13 cellular contexts compared by ENCODE assay signal in the genomic region with DNA sequence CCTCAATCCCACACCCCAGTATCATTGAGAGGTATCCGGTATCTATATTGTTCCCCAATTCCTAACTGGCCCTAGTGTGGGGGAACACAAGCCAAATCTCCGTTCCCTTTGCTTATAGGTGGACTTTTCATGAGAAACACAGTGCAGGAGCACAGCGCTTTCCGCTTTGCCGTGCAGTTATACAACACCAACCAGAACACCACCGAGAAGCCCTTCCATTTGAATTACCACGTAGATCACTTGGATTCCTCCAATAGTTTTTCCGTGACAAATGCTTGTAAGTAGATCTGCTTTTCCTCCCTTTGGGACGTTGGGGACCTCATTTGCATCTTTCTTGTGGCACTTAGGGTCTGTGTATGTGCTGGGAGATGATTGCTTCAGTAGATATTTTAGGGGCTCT. TPM values are rescaled to one million over a fixed set of nuclear protein-coding genes. Genes with fewer than 3 reads are reported as not detected.
A peak's percentile ranks its signal among the peaks of the same experiment; 100 is the strongest.
DNase-seq lines count a peak whose midpoint lies in the region; ATAC-seq and TF ChIP-seq lines count a peak whose summit lies in the region.
"Had no signal": no experiment of that assay in that cellular context is flagged by ENCODE, and none has a peak within 500 bp of the region (broad histone marks: within the 10 kb centered on the region; RNA-seq: fewer than 3 reads in every experiment).

No MANE protein-coding gene starts in this region.

- WGBS in aorta, 2 donors = 2 to 24% methylated on average over 9 of the region's 9 CpGs

- ATAC-seq in left cardiac atrium (no peak), aorta (ENCODE audit: low FRiP score) (no peak)
- ATAC-seq in naive thymus-derived CD4-positive, alpha-beta T cell = no peak

- CTCF ChIA-PET in naive thymus-derived CD4-positive, alpha-beta T cell (lab: Charles Lee) = no interaction called here
- CTCF ChIA-PET in CD4-positive, alpha-beta memory T cell (lab: Charles Lee; ENCODE audit: partially characterized antibody) = no interaction called here

- peaks cover 0 to 20% (median 8%) of the 10 kb centered on the region in 7 donors for H3K4me1 Mint-ChIP-seq in naive thymus-derived CD4-positive, alpha-beta T cell
- H3K4me1 Mint-ChIP-seq in CD4-positive, alpha-beta memory T cell = peaks cover 0 to 7% (median 1%) of the 10 kb centered on the region in 4 donors

- H3K27me3 Mint-ChIP-seq in naive thymus-derived CD4-positive, alpha-beta T cell = peaks cover 27 to 54% (median 44%) of the 10 kb centered on the region in 5 donors
- H3K27me3 Mint-ChIP-seq in CD4-positive, alpha-beta memory T cell = peaks cover 3 to 19% of the 10 kb centered on the region in 2 donors

- H3K27me3 ChIP-seq in left ventricle myocardium inferior (ENCODE audit: low read depth) (peaks cover 6% of the 10 kb centered on the region), dorsolateral prefrontal cortex (peaks cover 0 to 58% (median 11%) of the 10 kb centered on the region in 45 donors), aorta (ENCODE audit: control insufficient read depth in 1 of 2, insufficient read depth in 2 of 2, low read length in 1 of 2) (no peaks in the 10 kb centered on the region)
- H3K27me3 ChIP-seq in naive thymus-derived CD4-positive, alpha-beta T cell (ENCODE audit: control insufficient read depth in 2 of 2, insufficient read depth in 2 of 2, low read length in 2 of 2) = no peaks in the 10 kb centered on the region
- H3K27me3 ChIP-seq in CD4-positive, alpha-beta memory T cell (ENCODE audit: insufficient read depth, low read length) = no peaks in the 10 kb centered on the region

- peaks cover 0 to 3% (median 0%) of the 10 kb centered on the region in 11 donors for H3K9me3 Mint-ChIP-seq in naive thymus-derived CD4-positive, alpha-beta T cell
- H3K9me3 Mint-ChIP-seq in CD4-positive, alpha-beta memory T cell = peaks cover 0 to 4% (median 0%) of the 10 kb centered on the region in 8 donors

- TF ChIP-seq CTCF in left ventricle myocardium inferior (IDR thresholded peaks at IDR 0.05; ENCODE audit: borderline replicate concordance) = no peak
- TF ChIP-seq CTCF in dorsolateral prefrontal cortex (IDR thresholded peaks at IDR 0.05 in 54 of 56, conservative IDR thresholded peaks at IDR 0.05 in 2 of 56; ENCODE audit: low read depth in 1 of 56, partially characterized antibody in 56 of 56) = no peak

- POLR2A ChIA-PET in naive thymus-derived CD4-positive, alpha-beta T cell (lab: Charles Lee) = no interaction called here
- POLR2A ChIA-PET in CD4-positive, alpha-beta memory T cell (lab: Charles Lee; ENCODE audit: partially characterized antibody) = no interaction called here

- peak overlapping the region in 7 of 10 donors; percentile 10 to 55 (median 47) for H3K4me3 Mint-ChIP-seq in naive thymus-derived CD4-positive, alpha-beta T cell
- H3K4me3 Mint-ChIP-seq in CD4-positive, alpha-beta memory T cell = peak overlapping the region in 2 of 8 donors; percentile 2 to 38

- no peak overlapping the region for H3K27ac ChIP-seq in left ventricle myocardium inferior (replicated peaks)
- peak overlapping the region in 48 of 59 donors; percentile 19 to 83 (median 70) for H3K27ac ChIP-seq in dorsolateral prefrontal cortex
- no peak overlapping the region for H3K27ac ChIP-seq in naive thymus-derived CD4-positive, alpha-beta T cell (ENCODE audit: low read depth, low read length)
- H3K27ac ChIP-seq in aorta (ENCODE audit: low read depth in 1 of 2, low read length in 2 of 2) = no peak overlapping the region
- no peak overlapping the region for H3K27ac ChIP-seq in CD4-positive, alpha-beta memory T cell (ENCODE audit: low read depth, low read length)
- H3K27ac ChIP-seq: SK-N-MC had no signal

- no peak overlapping the region for H3K27ac Mint-ChIP-seq in naive thymus-derived CD4-positive, alpha-beta T cell
- no peak overlapping the region for H3K27ac Mint-ChIP-seq in CD4-positive, alpha-beta memory T cell

- no peaks in the 10 kb centered on the region for H3K36me3 Mint-ChIP-seq in naive thymus-derived CD4-positive, alpha-beta T cell
- no peaks in the 10 kb centered on the region for H3K36me3 Mint-ChIP-seq in CD4-positive, alpha-beta memory T cell

- H3K4me1 ChIP-seq in left ventricle myocardium inferior (no peaks in the 10 kb centered on the region), aorta (ENCODE audit: control insufficient read depth in 1 of 2, insufficient read depth in 2 of 2, low read length in 2 of 2) (no peaks in the 10 kb centered on the region)
- no peaks in the 10 kb centered on the region for H3K4me1 ChIP-seq in naive thymus-derived CD4-positive, alpha-beta T cell (ENCODE audit: control insufficient read depth in 2 of 2, insufficient read depth in 2 of 2, low read length in 2 of 2)
- H3K4me1 ChIP-seq in CD4-positive, alpha-beta memory T cell (ENCODE audit: insufficient read depth, low read length) = no peaks in the 10 kb centered on the region

- H3K9me3 ChIP-seq in left ventricle myocardium inferior (replicated peaks) (no peaks in the 10 kb centered on the region), aorta (ENCODE audit: control insufficient read depth, low read length) (no peaks in the 10 kb centered on the region)
- H3K9me3 ChIP-seq in naive thymus-derived CD4-positive, alpha-beta T cell (ENCODE audit: control insufficient read depth in 2 of 3, low read length in 3 of 3) = no peaks in the 10 kb centered on the region
- no peaks in the 10 kb centered on the region for H3K9me3 ChIP-seq in CD4-positive, alpha-beta memory T cell (ENCODE audit: control insufficient read depth in 1 of 2, low read length in 2 of 2)

- intact Hi-C loops in left ventricle myocardium inferior (cut with micrococcal nuclease) = no loop called here
- intact Hi-C loops in left cardiac atrium (cut with DNase I) = no loop called here
- intact Hi-C loops in dorsolateral prefrontal cortex (cut with DNase I) = loop anchor here (10.0 kb wide), 2 partner anchors 79 to 229 kb away; no protein-coding TSS in a partner anchor
- intact Hi-C loops in naive thymus-derived CD4-positive, alpha-beta T cell (cut with micrococcal nuclease) = no loop called here
- intact Hi-C loops in aorta (cut with DNase I) = no loop called here
- intact Hi-C loops in CD4-positive, alpha-beta memory T cell (cut with micrococcal nuclease) = no loop called here

- peak overlapping the region; percentile 60 for H3K4me3 ChIP-seq in left ventricle myocardium inferior
- peak overlapping the region; percentile 20 to 74 (median 58) for H3K4me3 ChIP-seq in dorsolateral prefrontal cortex
- no peak overlapping the region for H3K4me3 ChIP-seq in naive thymus-derived CD4-positive, alpha-beta T cell (ENCODE audit: low read length)
- peak overlapping the region; percentile 51 to 79 for H3K4me3 ChIP-seq in aorta (ENCODE audit: low read length in 2 of 2)
- H3K4me3 ChIP-seq in CD4-positive, alpha-beta memory T cell (ENCODE audit: low read length in 2 of 2) = no peak overlapping the region

- H3K36me3 ChIP-seq in left ventricle myocardium inferior (no peaks in the 10 kb centered on the region), aorta (ENCODE audit: control insufficient read depth in 1 of 2, insufficient read depth in 2 of 2, low read length in 1 of 2) (no peaks in the 10 kb centered on the region)
- no peaks in the 10 kb centered on the region for H3K36me3 ChIP-seq in naive thymus-derived CD4-positive, alpha-beta T cell (ENCODE audit: control insufficient read depth in 2 of 3, insufficient read depth in 3 of 3, low read length in 3 of 3)
- no peaks in the 10 kb centered on the region for H3K36me3 ChIP-seq in CD4-positive, alpha-beta memory T cell (ENCODE audit: insufficient read depth, low read length)

- no peak for DNase-seq in left ventricle myocardium inferior
- no peak for DNase-seq in left cardiac atrium
- DNase-seq in dorsolateral prefrontal cortex = no peak
- no peak for DNase-seq in naive thymus-derived CD4-positive, alpha-beta T cell
- no peak for DNase-seq in aorta
- DNase-seq in DMS153 (lab: John Stamatoyannopoulos, UW) = no peak
- DNase-seq in CD4-positive, alpha-beta memory T cell = no peak
- no peak for DNase-seq in mucosa of gallbladder (ENCODE audit: low spot score)
- DNase-seq: activated naive CD4-positive, alpha-beta T cell; NCI-H2081 had no signal

RNA-seq across cellular contexts. Expression of gene GRIA3, which starts 1.6 kb away (rescaled TPM):
- total RNA-seq in left ventricle myocardium inferior = 3.7 TPM
- total RNA-seq in left cardiac atrium = 1 to 10 TPM in 1 of 2 donors, under 1 TPM in 1; 0.65 to 2.6 TPM
- 100 to 1,000 TPM in 100 of 120 experiments, 10 to 100 TPM in 20; 44.8 to 176 (median 130) TPM for total RNA-seq in dorsolateral prefrontal cortex
- total RNA-seq in naive thymus-derived CD4-positive, alpha-beta T cell = not detected
- polyA plus RNA-seq in naive thymus-derived CD4-positive, alpha-beta T cell = not detected
- total RNA-seq in aorta = 10 to 100 TPM in 1 of 2 donors, 1 to 10 TPM in 1; 7.2 to 12.4 TPM
- polyA plus RNA-seq in aorta = 1 to 10 TPM; 5.1 to 7.0 TPM
- not detected for total RNA-seq in CD4-positive, alpha-beta memory T cell
- polyA plus RNA-seq in CD4-positive, alpha-beta memory T cell = not detected
- total RNA-seq in mucosa of gallbladder = 4.8 TPM
- total RNA-seq: A673; activated CD8-positive, alpha-beta memory T cell treated with anti-CD3 and anti-CD28 coated beads for 36 hours had no signal

Comparison
In these comparisons a context has a peak if more than half of its experiments do, and no peak if none do; other contexts are left out.
1. H3K27ac ChIP-seq: peak in dorsolateral prefrontal cortex (48 of 59); none in left ventricle myocardium inferior (single experiment), naive thymus-derived CD4-positive, alpha-beta T cell (single experiment), aorta (0 of 2) and CD4-positive, alpha-beta memory T cell (single experiment).
2. H3K4me3 ChIP-seq: peak in left ventricle myocardium inferior (single experiment), dorsolateral prefrontal cortex (59 of 59) and aorta (2 of 2); none in naive thymus-derived CD4-positive, alpha-beta T cell (single experiment) and CD4-positive, alpha-beta memory T cell (0 of 2).
3. intact Hi-C loops: an anchor here in dorsolateral prefrontal cortex (10.0 kb wide); none called in left ventricle myocardium inferior, left cardiac atrium, naive thymus-derived CD4-positive, alpha-beta T cell, aorta and CD4-positive, alpha-beta memory T cell.